In the genomic region with DNA sequence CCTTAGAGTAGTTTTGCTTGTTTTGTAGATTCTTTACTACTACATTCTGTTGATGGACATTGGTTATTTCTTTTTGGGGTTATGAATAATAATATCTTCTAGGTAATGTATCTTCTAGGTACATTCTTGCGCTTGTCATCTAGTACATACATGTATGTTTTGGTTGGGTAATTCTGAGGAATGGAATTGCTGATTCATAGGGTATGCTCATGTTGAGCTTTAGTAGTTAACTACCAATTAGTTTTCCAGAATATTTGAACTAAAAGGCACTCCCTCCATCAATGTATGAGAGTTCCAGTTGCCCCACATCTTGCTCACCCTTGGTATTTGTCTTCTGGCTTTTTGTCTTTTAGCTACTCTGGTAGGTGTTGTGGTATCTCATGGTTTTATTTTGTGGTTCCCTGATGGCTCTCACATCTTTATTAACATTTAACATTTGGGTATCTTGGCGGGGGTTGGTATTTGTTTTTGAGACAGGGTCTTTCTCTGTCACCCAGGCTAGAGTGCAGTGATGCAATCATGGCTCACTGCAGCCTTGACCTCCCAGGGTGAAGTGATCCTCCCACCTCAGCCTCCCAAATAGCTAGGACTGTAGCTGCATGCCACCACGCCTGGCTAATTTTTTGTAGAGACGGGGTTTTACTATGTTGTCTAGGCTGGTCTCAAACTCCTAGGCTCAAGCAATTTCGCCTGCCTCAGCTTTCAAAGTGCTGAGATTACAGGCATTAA, we compare ENCODE assay signal across 1 cellular context.
TF ChIP-seq lines count a peak whose summit lies in the region.

No MANE protein-coding gene starts in this region.

TF ChIP-seq in K562, 482 proteins besides CTCF, POLR2A, EP300 and RAD21:
- TF ChIP-seq CBX3 (IDR thresholded peaks at IDR 0.05; ENCODE audit: borderline replicate concordance in 1 of 2, low read length in 2 of 2) (no peak), C11orf30 (IDR thresholded peaks at IDR 0.05; ENCODE audit: low read depth) (peak; percentile 27; the same call in 1 of the 2 replicates), COPS2 (conservative IDR thresholded peaks at IDR 0.05) (no peak), ZNF239 (CRISPR knock-in tag; IDR thresholded peaks at IDR 0.05) (no peak), JUND (IDR thresholded peaks at IDR 0.05; ENCODE audit: borderline replicate concordance, low read depth, low read length) (no peak), JUND (tag; IDR thresholded peaks at IDR 0.05; ENCODE audit: borderline replicate concordance, low read depth, low read length) (no peak), ZNF316 (IDR thresholded peaks at IDR 0.05) (peak; percentile 27; the same call in 1 of the 2 replicates)
- TF ChIP-seq, protein P1, sequence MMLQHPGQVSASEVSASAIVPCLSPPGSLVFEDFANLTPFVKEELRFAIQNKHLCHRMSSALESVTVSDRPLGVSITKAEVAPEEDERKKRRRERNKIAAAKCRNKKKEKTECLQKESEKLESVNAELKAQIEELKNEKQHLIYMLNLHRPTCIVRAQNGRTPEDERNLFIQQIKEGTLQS (IDR thresholded peaks at IDR 0.05) = peak; percentile 23; the same call in 1 of the 2 replicates
- TF ChIP-seq, protein P1 (CRISPR knock-in tag; conservative IDR thresholded peaks at IDR 0.05) = no peak
